ENCODE assay signal across 1 cellular context in the genomic region with DNA sequence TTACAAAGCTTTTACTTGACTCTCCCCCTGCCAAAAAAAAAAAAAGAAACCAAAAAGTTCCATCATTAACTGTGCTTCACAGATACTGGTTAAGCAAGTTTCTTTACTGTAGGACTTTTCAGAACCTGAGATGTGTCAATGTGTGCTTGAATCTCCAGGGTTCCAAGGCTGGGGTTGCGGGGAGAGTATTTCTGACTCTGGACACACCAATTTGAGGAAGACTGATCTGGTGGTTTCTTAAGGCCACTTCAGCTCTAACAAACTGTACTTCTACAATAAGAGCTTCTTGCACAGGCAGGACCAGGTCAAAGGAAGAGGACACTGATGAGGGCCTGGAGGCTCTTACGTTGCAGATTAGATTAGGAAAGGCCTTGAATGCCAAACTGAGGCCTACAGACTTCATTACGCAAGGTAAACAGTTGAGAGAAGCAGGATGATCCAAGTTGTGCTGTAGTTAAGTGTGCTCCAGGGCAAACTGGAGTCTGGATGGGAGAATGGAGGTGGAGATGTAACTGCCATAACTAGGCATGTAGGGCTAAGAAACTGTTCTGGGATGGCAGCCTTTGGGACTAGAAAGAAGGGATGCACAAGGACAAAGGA.
TF ChIP-seq lines count a peak whose summit lies in the region.

No MANE protein-coding gene starts in this region.

TF ChIP-seq in WTC11, 78 proteins besides CTCF, POLR2A, EP300 and RAD21 (continued from another document):
- TF ChIP-seq, protein P1, sequence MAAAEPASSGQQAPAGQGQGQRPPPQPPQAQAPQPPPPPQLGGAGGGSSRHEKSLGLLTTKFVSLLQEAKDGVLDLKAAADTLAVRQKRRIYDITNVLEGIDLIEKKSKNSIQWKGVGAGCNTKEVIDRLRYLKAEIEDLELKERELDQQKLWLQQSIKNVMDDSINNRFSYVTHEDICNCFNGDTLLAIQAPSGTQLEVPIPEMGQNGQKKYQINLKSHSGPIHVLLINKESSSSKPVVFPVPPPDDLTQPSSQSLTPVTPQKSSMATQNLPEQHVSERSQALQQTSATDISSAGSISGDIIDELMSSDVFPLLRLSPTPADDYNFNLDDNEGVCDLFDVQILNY (CRISPR knock-in tag; IDR thresholded peaks at IDR 0.05), result no peak
- no peak for TF ChIP-seq TEAD1 (CRISPR knock-in tag; IDR thresholded peaks at IDR 0.05)
TF ChIP-seq in WTC11: peak in this region for 0.
